In the genomic region with DNA sequence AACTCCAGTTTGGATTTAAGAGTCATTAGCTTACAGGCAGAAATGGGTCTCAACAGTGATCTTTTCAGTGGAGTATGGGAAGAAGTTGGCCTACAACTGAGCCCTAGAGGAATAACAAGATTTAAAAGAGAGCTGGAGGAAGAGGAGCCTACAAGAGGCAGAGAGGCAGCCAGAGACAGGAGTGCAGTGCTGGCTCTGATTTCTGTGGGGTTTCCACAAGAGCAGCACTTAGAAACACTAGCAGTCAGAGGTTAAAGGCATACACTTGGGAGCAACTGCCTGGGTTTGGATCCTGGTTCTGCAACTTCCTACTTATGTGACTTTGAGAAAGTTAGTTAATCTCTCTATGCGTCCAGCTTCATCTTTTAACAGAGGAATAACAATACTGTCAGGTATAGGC, we compare ENCODE assay signal across 26 cellular contexts. TPM values are rescaled to one million over a fixed set of nuclear protein-coding genes. Genes with fewer than 3 reads are reported as not detected.
"Had no signal": no experiment of that assay in that cellular context is flagged by ENCODE, and none has a peak within 500 bp of the region (broad histone marks: within the 10 kb centered on the region; RNA-seq: fewer than 3 reads in every experiment).

No MANE protein-coding gene starts in this region.

- H3K4me1 Mint-ChIP-seq: naive thymus-derived CD8-positive, alpha-beta T cell; stimulated activated memory B cell treated with anti-CD40 and anti-IgM and Interleukin-4, amounts not matched to agents 10 μg/mL and 1 μg/mL and 100 μg/mL, for 72 hours had no signal

- H3K9ac ChIP-seq: parathyroid adenoma had no signal

- H3K27ac Mint-ChIP-seq: stimulated activated memory B cell treated with anti-CD40 and anti-IgM and Interleukin-4, amounts not matched to agents 10 μg/mL and 1 μg/mL and 100 μg/mL, for 72 hours; stimulated activated naive CD8-positive, alpha-beta T cell treated with anti-CD3 and anti-CD28 coated beads, Interleukin-15, Interleukin-2, amounts not matched to agents 100 ng/mL and 50 ng/mL, for 24 hours had no signal

- ATAC-seq: heart left ventricle; left colon; mucosa of descending colon; naive thymus-derived CD8-positive, alpha-beta T cell; psoas muscle; right lobe of liver; stimulated activated memory B cell treated with anti-CD40 and anti-IgM and Interleukin-4, amounts not matched to agents 10 μg/mL and 1 μg/mL and 100 μg/mL, for 72 hours had no signal

- H3K4me3 ChIP-seq: heart left ventricle, mucosa of descending colon, psoas muscle, right lobe of liver, thoracic aorta, transverse colon had no signal

- H3K36me3 Mint-ChIP-seq: naive thymus-derived CD8-positive, alpha-beta T cell; stimulated activated memory B cell treated with anti-CD40 and anti-IgM and Interleukin-4, amounts not matched to agents 10 μg/mL and 1 μg/mL and 100 μg/mL, for 72 hours had no signal

- H3K9me3 Mint-ChIP-seq: naive thymus-derived CD8-positive, alpha-beta T cell; stimulated activated naive CD8-positive, alpha-beta T cell treated with anti-CD3 and anti-CD28 coated beads, Interleukin-15, Interleukin-2, amounts not matched to agents 100 ng/mL and 50 ng/mL, for 24 hours had no signal

- H3K9me3 ChIP-seq: heart left ventricle, mucosa of descending colon, psoas muscle, right lobe of liver, thoracic aorta, transverse colon had no signal

- DNase-seq: cerebellar nuclear complex; dermis blood vessel endothelial cell; heart left ventricle; hippocampal formation; left colon; mucosa of descending colon; naive thymus-derived CD8-positive, alpha-beta T cell; occipital lobe; psoas muscle; retina; right lobe of liver; stimulated activated CD4-positive, alpha-beta T cell treated with anti-CD3 and anti-CD28 coated beads, Interleukin-4, amount 100 ng/mL, for 1 hour; stimulated activated CD8-positive, alpha-beta memory T cell treated with anti-CD3 and anti-CD28 coated beads, Interleukin-4, amount 100 ng/mL, for 48 hours; substantia nigra; transverse colon had no signal

- H3K27ac ChIP-seq: heart left ventricle, parathyroid adenoma, psoas muscle, right lobe of liver, thoracic aorta, transverse colon had no signal

- H3K4me3 Mint-ChIP-seq: naive thymus-derived CD8-positive, alpha-beta T cell; stimulated activated memory B cell treated with anti-CD40 and anti-IgM and Interleukin-4, amounts not matched to agents 10 μg/mL and 1 μg/mL and 100 μg/mL, for 72 hours; stimulated activated naive CD8-positive, alpha-beta T cell treated with anti-CD3 and anti-CD28 coated beads, Interleukin-15, Interleukin-2, amounts not matched to agents 100 ng/mL and 50 ng/mL, for 24 hours had no signal

- H3K27me3 ChIP-seq: heart left ventricle, right lobe of liver, transverse colon had no signal

- H3K36me3 ChIP-seq: right lobe of liver, thoracic aorta, transverse colon had no signal

RNA-seq across cellular contexts. Expression of a gene that starts 17.9 kb away (rescaled TPM):
- total RNA-seq: dermis blood vessel endothelial cell; fibroblast of lung; frontal cortex; glomerular endothelial cell; heart left ventricle; kidney epithelial cell; left colon; liver; lung microvascular endothelial cell; mesenteric fat pad; mucosa of descending colon; naive thymus-derived CD8-positive, alpha-beta T cell; occipital lobe; thoracic aorta; transverse colon had no signal
